1 cellular context compared by ENCODE assay signal in the genomic region with DNA sequence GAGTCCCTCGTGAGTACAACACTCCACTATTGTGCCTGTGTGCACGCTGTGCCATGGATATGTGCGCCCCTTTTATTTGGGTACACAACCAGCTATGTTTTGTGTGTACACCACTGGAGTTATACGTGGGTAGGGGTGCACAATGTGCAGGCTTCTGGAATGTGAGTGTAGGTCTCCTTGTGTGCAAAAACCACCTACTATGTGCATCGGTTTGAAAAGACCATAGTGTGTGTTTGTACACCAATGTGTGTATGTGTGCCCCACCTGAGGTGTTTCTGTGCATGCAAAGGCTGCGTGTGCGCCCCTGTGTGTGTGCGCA.
TF ChIP-seq lines count a peak whose summit lies in the region.

No MANE protein-coding gene starts in this region.

TF ChIP-seq in H1, 55 proteins besides CTCF, POLR2A, EP300 and RAD21:
- 0 out of 2 replicates have a peak, but pooled peaks have one; percentile 69 for TF ChIP-seq KDM1A (IDR thresholded peaks at IDR 0.05; ENCODE audit: borderline replicate concordance, low read length)
- no peak for TF ChIP-seq CBX8 (IDR thresholded peaks at IDR 0.05; ENCODE audit: borderline replicate concordance, low read depth, low read length)
- TF ChIP-seq EZH2 (IDR thresholded peaks at IDR 0.05; ENCODE audit: low read depth, low read length, severe bottlenecking), result no peak
- TF ChIP-seq JUND (IDR thresholded peaks at IDR 0.05; ENCODE audit: low read length), result no peak
TF ChIP-seq in H1: peak in this region for 1.
